Comparison of ENCODE assay signal across 2 cellular contexts in genomic region chr4:22692736-22693135, GRCh38.
TF ChIP-seq lines count a peak whose summit lies in the region.

Gene GBA3, plus strand, starts transcription at chr4:22692937.

TF ChIP-seq in GM23338, 12 proteins besides CTCF, POLR2A, EP300 and RAD21:
- TF ChIP-seq ZNF331 (CRISPR knock-in tag; IDR thresholded peaks at IDR 0.05; ENCODE audit: low read depth), result no peak
- TF ChIP-seq POLR2AphosphoS5 (IDR thresholded peaks at IDR 0.05; ENCODE audit: low read depth), result no peak
- no peak for TF ChIP-seq ZNF462 (CRISPR knock-in tag; IDR thresholded peaks at IDR 0.05)

TF ChIP-seq in H1, 55 proteins besides CTCF, POLR2A, EP300 and RAD21:
- TF ChIP-seq BACH1 (IDR thresholded peaks at IDR 0.05; ENCODE audit: low read length), result no peak
- no peak for TF ChIP-seq SIRT6 (IDR thresholded peaks at IDR 0.05; ENCODE audit: low read length)
- no peak for TF ChIP-seq BCL11A (IDR thresholded peaks at IDR 0.05; ENCODE audit: low read depth in 2 of 2, low read length in 2 of 2)
- no peak for TF ChIP-seq E2F6 (IDR thresholded peaks at IDR 0.05)
- TF ChIP-seq, protein P1, sequence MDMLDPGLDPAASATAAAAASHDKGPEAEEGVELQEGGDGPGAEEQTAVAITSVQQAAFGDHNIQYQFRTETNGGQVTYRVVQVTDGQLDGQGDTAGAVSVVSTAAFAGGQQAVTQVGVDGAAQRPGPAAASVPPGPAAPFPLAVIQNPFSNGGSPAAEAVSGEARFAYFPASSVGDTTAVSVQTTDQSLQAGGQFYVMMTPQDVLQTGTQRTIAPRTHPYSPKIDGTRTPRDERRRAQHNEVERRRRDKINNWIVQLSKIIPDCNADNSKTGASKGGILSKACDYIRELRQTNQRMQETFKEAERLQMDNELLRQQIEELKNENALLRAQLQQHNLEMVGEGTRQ (IDR thresholded peaks at IDR 0.05; ENCODE audit: low read length), result no peak
- no peak for TF ChIP-seq NRF1 (IDR thresholded peaks at IDR 0.05; ENCODE audit: low read depth, low read length)
- TF ChIP-seq ZNF274 (IDR thresholded peaks at IDR 0.05; ENCODE audit: borderline replicate concordance, extremely low read depth, low read length), result no peak
- TF ChIP-seq GABPA (IDR thresholded peaks at IDR 0.05; ENCODE audit: borderline replicate concordance, insufficient read depth, low read length), result no peak
- no peak for TF ChIP-seq CHD1 (IDR thresholded peaks at IDR 0.05; ENCODE audit: low read depth, low read length)
- TF ChIP-seq, protein P2, sequence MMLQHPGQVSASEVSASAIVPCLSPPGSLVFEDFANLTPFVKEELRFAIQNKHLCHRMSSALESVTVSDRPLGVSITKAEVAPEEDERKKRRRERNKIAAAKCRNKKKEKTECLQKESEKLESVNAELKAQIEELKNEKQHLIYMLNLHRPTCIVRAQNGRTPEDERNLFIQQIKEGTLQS (IDR thresholded peaks at IDR 0.05; ENCODE audit: insufficient read depth, low read depth, low read length), result no peak
- no peak for TF ChIP-seq EGR1 (IDR thresholded peaks at IDR 0.05; ENCODE audit: borderline replicate concordance, low read depth, low read length)
- no peak for TF ChIP-seq MAFK (IDR thresholded peaks at IDR 0.05; ENCODE audit: low read depth, low read length)
- TF ChIP-seq CTBP2 (IDR thresholded peaks at IDR 0.05; ENCODE audit: borderline replicate concordance, insufficient read depth, insufficient read length, low read length), result no peak
- TF ChIP-seq EZH2 (IDR thresholded peaks at IDR 0.05; ENCODE audit: low read depth, low read length, severe bottlenecking), result no peak
- no peak for TF ChIP-seq KDM1A (IDR thresholded peaks at IDR 0.05; ENCODE audit: borderline replicate concordance, low read length)
- no peak for TF ChIP-seq SRF (IDR thresholded peaks at IDR 0.05; ENCODE audit: low read depth, low read length)
- no peak for TF ChIP-seq GTF2F1 (IDR thresholded peaks at IDR 0.05; ENCODE audit: borderline replicate concordance, low read depth, low read length)
- no peak for TF ChIP-seq RXRA (IDR thresholded peaks at IDR 0.05; ENCODE audit: insufficient read depth, low read depth, low read length)
